In the genomic region with DNA sequence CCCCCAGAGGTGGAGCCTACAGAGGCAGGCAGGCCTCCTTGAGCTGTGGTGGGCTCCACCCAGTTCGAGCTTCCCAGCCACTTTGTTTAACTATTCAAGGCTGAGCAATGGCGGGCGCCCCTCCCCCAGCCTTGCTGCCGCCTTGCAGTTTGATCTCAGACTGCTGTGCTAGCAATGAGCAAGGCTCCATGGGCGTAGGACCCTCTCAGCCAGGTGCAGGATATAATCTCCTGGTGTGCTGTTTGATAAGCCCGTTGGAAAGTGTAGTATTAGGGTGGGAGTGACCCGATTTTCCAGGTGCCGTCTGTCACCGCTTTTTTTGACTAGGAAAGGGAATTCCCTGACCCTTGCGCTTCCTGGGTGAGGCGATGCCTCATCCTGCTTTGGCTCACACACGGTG, we compare ENCODE assay signal across 6 cellular contexts.
DNase-seq lines count a peak whose midpoint lies in the region; ATAC-seq and TF ChIP-seq lines count a peak whose summit lies in the region.
"Not testable (repeated sequence)": the region's sequence is repeated elsewhere in the genome, so short reads cannot be mapped to it uniquely, and the experiment has no call there.

No MANE protein-coding gene starts in this region.

- not testable (repeated sequence) for H3K27ac Mint-ChIP-seq in activated CD4-positive, alpha-beta T cell treated with anti-CD3 and anti-CD28 coated beads, Interleukin-2, amount 10 ng/mL, durations not matched to agents 7 days and 5 days

- H3K4me1 ChIP-seq in colonic mucosa, left ventricle myocardium inferior, lower lobe of right lung, spleen, testis: not testable (repeated sequence)

- H3K9me3 Mint-ChIP-seq in activated CD4-positive, alpha-beta T cell treated with anti-CD3 and anti-CD28 coated beads, Interleukin-2, amount 10 ng/mL, durations not matched to agents 7 days and 5 days, result not testable (repeated sequence)

- TF ChIP-seq POLR2A in spleen (IDR thresholded peaks at IDR 0.05); testis (IDR thresholded peaks at IDR 0.05): not testable (repeated sequence)

- WGBS in spleen, 5 donors, result 83 to 95% (median 90%) methylated on average over 12 of the region's 12 CpGs
- 92% methylated on average over 9 to 12 of the region's 12 CpGs for WGBS in testis, 2 donors

- intact Hi-C loops in colonic mucosa (cut with DNase I); left ventricle myocardium inferior (cut with micrococcal nuclease); lower lobe of right lung (cut with DNase I); spleen (cut with DNase I; ENCODE audit: low total_unique reads); testis (cut with DNase I; ENCODE audit: low total_unique reads): not testable (repeated sequence)

- CTCF ChIA-PET in activated CD4-positive, alpha-beta T cell treated with anti-CD3 and anti-CD28 coated beads, Interleukin-2, amount 10 ng/mL, durations not matched to agents 7 days and 5 days (lab: Charles Lee), result not testable (repeated sequence)

- not testable (repeated sequence) for H3K9ac ChIP-seq in colonic mucosa (ENCODE audit: low read depth in 2 of 2, low read length in 2 of 2)

- not testable (repeated sequence) for TF ChIP-seq CTCF in colonic mucosa (IDR thresholded peaks at IDR 0.05); left ventricle myocardium inferior (IDR thresholded peaks at IDR 0.05; ENCODE audit: borderline replicate concordance); lower lobe of right lung (IDR thresholded peaks at IDR 0.05); spleen (IDR thresholded peaks at IDR 0.05 in 8 of 11, conservative IDR thresholded peaks at IDR 0.05 in 3 of 11); testis (IDR thresholded peaks at IDR 0.05)

- not testable (repeated sequence) for ATAC-seq in lower lobe of right lung

- H3K4me3 ChIP-seq in colonic mucosa, left ventricle myocardium inferior, lower lobe of right lung, spleen, testis: not testable (repeated sequence)

- H3K36me3 Mint-ChIP-seq in activated CD4-positive, alpha-beta T cell treated with anti-CD3 and anti-CD28 coated beads, Interleukin-2, amount 10 ng/mL, durations not matched to agents 7 days and 5 days (ENCODE audit: low read depth), result not testable (repeated sequence)

- not testable (repeated sequence) for H3K36me3 ChIP-seq in colonic mucosa; left ventricle myocardium inferior; lower lobe of right lung; spleen; testis (ENCODE audit: low read depth, missing control alignments)

- H3K4me1 Mint-ChIP-seq in activated CD4-positive, alpha-beta T cell treated with anti-CD3 and anti-CD28 coated beads, Interleukin-2, amount 10 ng/mL, durations not matched to agents 7 days and 5 days, result not testable (repeated sequence)

- POLR2A ChIA-PET in activated CD4-positive, alpha-beta T cell treated with anti-CD3 and anti-CD28 coated beads, Interleukin-2, amount 10 ng/mL, durations not matched to agents 7 days and 5 days (lab: Charles Lee), result not testable (repeated sequence)

- H3K27me3 Mint-ChIP-seq in activated CD4-positive, alpha-beta T cell treated with anti-CD3 and anti-CD28 coated beads, Interleukin-2, amount 10 ng/mL, durations not matched to agents 7 days and 5 days, result peaks cover 34% of the 10 kb centered on the region

- DNase-seq in activated CD4-positive, alpha-beta T cell treated with anti-CD3 and anti-CD28 coated beads, Interleukin-2, amount 10 ng/mL, durations not matched to agents 7 days and 5 days, result peak; percentile 0
- DNase-seq in colonic mucosa, result peak; percentile 1
- DNase-seq in left ventricle myocardium inferior, result peak; percentile 8
- DNase-seq in lower lobe of right lung, result peak; percentile 15
- DNase-seq in spleen, result peak; percentile 20
- DNase-seq in testis, result peak; percentile 10

- not testable (repeated sequence) for H3K27ac ChIP-seq in colonic mucosa; left ventricle myocardium inferior (replicated peaks); lower lobe of right lung; spleen; testis

- H3K9me3 ChIP-seq in colonic mucosa, lower lobe of right lung, testis: not testable (repeated sequence)
- H3K9me3 ChIP-seq in left ventricle myocardium inferior (replicated peaks) (peaks cover 33% of the 10 kb centered on the region), spleen (peaks cover 0 to 24% (median 14%) of the 10 kb centered on the region in 8 donors)

- H3K27me3 ChIP-seq in colonic mucosa; lower lobe of right lung (ENCODE audit: low read depth); testis: not testable (repeated sequence)
- H3K27me3 ChIP-seq in left ventricle myocardium inferior (ENCODE audit: low read depth) (peaks cover 33% of the 10 kb centered on the region), spleen (replicated peaks in 1 of 7) (peaks cover 0 to 28% (median 0%) of the 10 kb centered on the region in 7 donors)

- H3K4me3 Mint-ChIP-seq in activated CD4-positive, alpha-beta T cell treated with anti-CD3 and anti-CD28 coated beads, Interleukin-2, amount 10 ng/mL, durations not matched to agents 7 days and 5 days, result not testable (repeated sequence)
